ENCODE assay signal across 8 cellular contexts in genomic region chr19:19404879-19405860, GRCh38. TPM values are rescaled to one million over a fixed set of nuclear protein-coding genes. Genes with fewer than 3 reads are reported as not detected.
DNase-seq lines count a peak whose midpoint lies in the region; ATAC-seq lines count a peak whose summit lies in the region.

Gene GATAD2A, plus strand, starts transcription at chr19:19405675. Its CDS starts 59,671 bp downstream, at chr19:19465346.

- ATAC-seq in GM19023 (IDR thresholded peaks at IDR 0.05; ENCODE audit: unreplicated experiment) (peak; percentile 69), HG03196 (IDR thresholded peaks at IDR 0.05; ENCODE audit: unreplicated experiment) (peak; percentile 74), left colon (peak; percentile 85)

- peak within 1 kb of the TSS; percentile 77 for H3K27ac ChIP-seq in cingulate gyrus (ENCODE audit: low read depth, low read length)

- intact Hi-C loops in left colon (cut with DNase I, micrococcal nuclease): loop anchor here in 1 of 2 donors (5.0 kb wide), 1 partner anchor 213 kb away; the partner anchor contains the start of genes BORCS8 and RFXANK

- peak; percentile 78 to 86 for DNase-seq in AML-193 (lab: John Stamatoyannopoulos, UW)
- peak; percentile 82 for DNase-seq in NCI-H446 treated with DMSO at 0.1 percent for 48 hours (lab: John Stamatoyannopoulos, UW)
- DNase-seq in activated CD4-positive, alpha-beta T cell treated with anti-CD3 and anti-CD28 coated beads for 48 hours: peak; percentile 92
- peak; percentile 90 to 96 for DNase-seq in left colon
- peak; percentile 92 to 93 for DNase-seq in stimulated activated CD4-positive, alpha-beta T cell treated with anti-CD3 and anti-CD28 coated beads, Interleukin-1b, Interleukin-23, amount 100 ng/mL, for 4 hours (ENCODE audit: low read depth in 2 of 2)

RNA-seq across cellular contexts. Expression of gene GATAD2A, which starts in this region (rescaled TPM):
- total RNA-seq in left colon: 100 to 1,000 TPM; 104 to 135 TPM

Comparison
In these comparisons a context has a peak if more than half of its experiments do, and no peak if none do; other contexts are left out.
1. Peak in every context shown above with its lines: DNase-seq, ATAC-seq and H3K27ac ChIP-seq.